In genomic region chr6:21595265-21595950, GRCh38 we compare ENCODE assay signal across 8 cellular contexts. TPM values are rescaled to one million over a fixed set of nuclear protein-coding genes. Genes with fewer than 3 reads are reported as not detected.
DNase-seq lines count a peak whose midpoint lies in the region; ATAC-seq and TF ChIP-seq lines count a peak whose summit lies in the region.

No MANE protein-coding gene starts in this region.

- peak overlapping the region; percentile 97 for H3K9ac ChIP-seq in KMS-11

- ATAC-seq in GM19395 (IDR thresholded peaks at IDR 0.05; ENCODE audit: unreplicated experiment) (peak; percentile 21), left cardiac atrium (peak; percentile 2 to 17), GM18520 (IDR thresholded peaks at IDR 0.05; ENCODE audit: unreplicated experiment) (no peak)

- peak overlapping the region; percentile 99 for H3K4me3 ChIP-seq in Caco-2 (ENCODE audit: low read depth, low read length)
- no peak overlapping the region for H3K4me3 ChIP-seq in KMS-11 (IDR thresholded peaks at IDR 0.05; ENCODE audit: insufficient read depth, low read depth, low read length)

- peak overlapping the region; percentile 95 for H3K27ac ChIP-seq in KMS-11

- H3K79me2 ChIP-seq in KMS-11 (ENCODE audit: insufficient read depth, low read depth), result peaks cover 52% of the 10 kb centered on the region

- POLR2A ChIA-PET in Caco-2 (lab: Charles Lee), result interaction anchor here (1.1 kb wide), 1 partner anchor 354 kb away, joined by 6 read pairs; no protein-coding TSS in a partner anchor

- DNase-seq in Caco-2 (peak in 1 of 2 experiments; percentile 49), left cardiac atrium (peak; percentile 65), putamen (ENCODE audit: low spot score) (peak; percentile 7), NCI-H510A (lab: John Stamatoyannopoulos, UW) (no peak)
- peak; percentile 35 for DNase-seq in activated naive CD4-positive, alpha-beta T cell treated with anti-CD3 and anti-CD28 coated beads, Interleukin-2, amount 10 ng/mL, durations not matched to agents 7 days and 5 days

- peaks cover 6% of the 10 kb centered on the region for H3K4me1 Mint-ChIP-seq in Caco-2 (ENCODE audit: low read depth, unreplicated experiment)
- peaks cover 22% of the 10 kb centered on the region for H3K4me1 Mint-ChIP-seq in activated naive CD4-positive, alpha-beta T cell treated with anti-CD3 and anti-CD28 coated beads, Interleukin-2, amount 10 ng/mL, durations not matched to agents 7 days and 5 days

- CTCF ChIA-PET in Caco-2 (lab: Charles Lee), result interaction anchor here (0.6 kb wide), 1 partner anchor 342 kb away, joined by 3 read pairs; no protein-coding TSS in a partner anchor
- CTCF ChIA-PET in activated naive CD4-positive, alpha-beta T cell treated with anti-CD3 and anti-CD28 coated beads, Interleukin-2, amount 10 ng/mL, durations not matched to agents 7 days and 5 days (lab: Charles Lee), result interaction anchor here (1.0 kb wide), 1 partner anchor 1020 kb away, joined by 3 read pairs; no protein-coding TSS in a partner anchor

- peak overlapping the region; percentile 88 for H2AFZ ChIP-seq in KMS-11 (ENCODE audit: low read depth)

- H3K4me3 Mint-ChIP-seq in Caco-2 (ENCODE audit: unreplicated experiment), result no peak overlapping the region
- H3K4me3 Mint-ChIP-seq in activated naive CD4-positive, alpha-beta T cell treated with anti-CD3 and anti-CD28 coated beads, Interleukin-2, amount 10 ng/mL, durations not matched to agents 7 days and 5 days, result peak overlapping the region; percentile 76

- intact Hi-C loops in Caco-2 (cut with micrococcal nuclease; ENCODE audit: unreplicated experiment) (loop anchor here (5.0 to 10.0 kb wide), 4 partner anchors 232 to 1852 kb away; no protein-coding TSS in a partner anchor), left cardiac atrium (cut with DNase I) (loop anchor here in 1 of 2 donors (5.0 to 10.0 kb wide), 5 partner anchors 72 to 1849 kb away; no protein-coding TSS in a partner anchor)

- peaks cover 47% of the 10 kb centered on the region for H3K36me3 Mint-ChIP-seq in Caco-2 (ENCODE audit: insufficient read depth, unreplicated experiment)
- peaks cover 10% of the 10 kb centered on the region for H3K36me3 Mint-ChIP-seq in activated naive CD4-positive, alpha-beta T cell treated with anti-CD3 and anti-CD28 coated beads, Interleukin-2, amount 10 ng/mL, durations not matched to agents 7 days and 5 days

- H3K36me3 ChIP-seq in Caco-2 (ENCODE audit: control insufficient read depth, insufficient read depth, low read length) (peaks cover 2% of the 10 kb centered on the region; the same call in 1 of the 2 replicates), KMS-11 (ENCODE audit: insufficient read depth) (no peaks in the 10 kb centered on the region)

- H3K4me1 ChIP-seq in Caco-2 (peaks cover 20% of the 10 kb centered on the region), KMS-11 (ENCODE audit: low read depth, poor library complexity, severe bottlenecking) (peaks cover 17% of the 10 kb centered on the region)

- no peaks in the 10 kb centered on the region for H3K9me3 Mint-ChIP-seq in Caco-2 (ENCODE audit: unreplicated experiment)
- H3K9me3 Mint-ChIP-seq in activated naive CD4-positive, alpha-beta T cell treated with anti-CD3 and anti-CD28 coated beads, Interleukin-2, amount 10 ng/mL, durations not matched to agents 7 days and 5 days, result no peaks in the 10 kb centered on the region

- no peaks in the 10 kb centered on the region for H3K27me3 Mint-ChIP-seq in Caco-2 (ENCODE audit: insufficient read depth, unreplicated experiment)
- H3K27me3 Mint-ChIP-seq in activated naive CD4-positive, alpha-beta T cell treated with anti-CD3 and anti-CD28 coated beads, Interleukin-2, amount 10 ng/mL, durations not matched to agents 7 days and 5 days, result peaks cover 43% of the 10 kb centered on the region

- H3K9me3 ChIP-seq in Caco-2, result no peaks in the 10 kb centered on the region

- peak overlapping the region; percentile 93 for H3K27ac Mint-ChIP-seq in Caco-2 (ENCODE audit: unreplicated experiment)
- H3K27ac Mint-ChIP-seq in activated naive CD4-positive, alpha-beta T cell treated with anti-CD3 and anti-CD28 coated beads, Interleukin-2, amount 10 ng/mL, durations not matched to agents 7 days and 5 days, result peak overlapping the region; percentile 84

- no TSS peak for BruUV-seq in Caco-2 (replicated peaks; lab: Mats Ljungman, UMichigan)

- H3K4me2 ChIP-seq in KMS-11, result peak overlapping the region; percentile 59

- H4K20me1 ChIP-seq in KMS-11 (ENCODE audit: insufficient read depth), result no peaks in the 10 kb centered on the region

- H3K27me3 ChIP-seq in Caco-2 (replicated peaks; ENCODE audit: control insufficient read depth, insufficient read depth, low read length), result no peaks in the 10 kb centered on the region
- no peaks in the 10 kb centered on the region for H3K27me3 ChIP-seq in KMS-11 (ENCODE audit: insufficient read depth, low read depth)

- TF ChIP-seq CTCF in Caco-2 (IDR thresholded peaks at IDR 0.05; ENCODE audit: insufficient read depth in 1 of 2, low read depth in 1 of 2, low read length in 1 of 2, severe bottlenecking in 1 of 2, unreplicated experiment in 1 of 2) (peak in 1 of 2 experiments; percentile 5), KMS-11 (conservative IDR thresholded peaks at IDR 0.05; ENCODE audit: low read depth, low read length) (no peak)

RNA-seq across cellular contexts. Expression of gene SOX4, which starts 1.9 kb away (rescaled TPM):
- 76.8 and 77.3 TPM in 2 replicates for total RNA-seq in Caco-2 (2022)
- total RNA-seq in left cardiac atrium, result 1 to 10 TPM; 5.7 to 7.7 TPM
